Comparison of ENCODE assay signal across 7 cellular contexts in the genomic region with DNA sequence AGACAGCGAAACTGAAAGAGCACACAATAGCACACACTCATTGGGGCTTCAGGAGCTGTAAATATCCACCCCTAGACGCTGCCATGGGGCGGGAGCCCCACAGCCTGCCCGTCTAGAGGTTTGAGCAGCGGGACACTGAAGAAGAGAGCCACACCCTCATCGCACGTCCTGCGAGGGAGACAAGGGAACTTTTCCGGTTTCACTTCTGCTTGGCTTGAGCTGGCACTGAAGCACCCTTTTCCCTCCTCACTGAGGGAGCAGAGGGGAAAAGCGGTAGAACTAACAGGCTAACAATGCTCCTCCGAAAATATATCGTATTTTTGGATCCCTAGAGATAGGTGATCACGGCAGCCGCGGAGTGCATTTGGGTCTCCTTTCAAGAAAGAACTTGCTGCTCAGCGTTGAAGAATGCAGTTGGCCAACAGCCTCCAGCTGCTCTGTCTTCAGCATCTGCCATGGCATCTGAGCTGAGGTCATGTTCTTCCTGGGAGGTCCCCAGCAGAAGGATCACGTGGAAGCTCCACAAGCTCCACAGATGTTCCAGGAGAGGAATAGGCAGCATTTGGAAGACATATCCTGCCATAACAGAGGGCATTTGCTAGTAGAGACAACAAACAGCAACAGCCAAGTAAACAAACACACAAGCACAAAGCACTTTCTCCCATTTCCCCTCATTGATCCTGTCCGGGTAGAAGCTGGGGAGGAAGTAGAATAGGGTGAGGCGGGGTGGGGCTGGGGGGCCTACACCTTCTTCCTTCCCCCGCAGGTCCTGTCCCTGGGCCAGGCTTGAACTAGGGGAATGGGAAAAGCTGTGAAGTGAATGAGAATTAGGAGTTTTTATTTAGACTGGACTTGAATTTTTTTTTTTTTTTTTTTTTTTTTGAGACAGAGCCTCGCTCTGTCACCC. TPM values are rescaled to one million over a fixed set of nuclear protein-coding genes. Genes with fewer than 3 reads are reported as not detected.
DNase-seq lines count a peak whose midpoint lies in the region; ATAC-seq and TF ChIP-seq lines count a peak whose summit lies in the region.

No MANE protein-coding gene starts in this region.

- peak overlapping the region in 1 of 2 experiments; percentile 7 for H3K4ac ChIP-seq in mesenchymal stem cell (ENCODE audit: low read depth in 1 of 2, low read length in 2 of 2)

- H2BK5ac ChIP-seq in mesenchymal stem cell (ENCODE audit: low read depth, low read length, poor library complexity, severe bottlenecking) = peak overlapping the region; percentile 80

- no peak overlapping the region for H2AFZ ChIP-seq in mesenchymal stem cell (ENCODE audit: low read depth, low read length)

- ATAC-seq in GM18502 (IDR thresholded peaks at IDR 0.05; ENCODE audit: poor library complexity, unreplicated experiment) = peak; percentile 84
- ATAC-seq in HG03039 (IDR thresholded peaks at IDR 0.05; ENCODE audit: unreplicated experiment) = peak; percentile 61
- peak; percentile 90 for ATAC-seq in Panc1

- H3K36me3 Mint-ChIP-seq in chondrocyte (ENCODE audit: low read depth) = no peaks in the 10 kb centered on the region

- WGBS in mesenchymal stem cell = 70% methylated on average over 19 of the region's 21 CpGs
- 19% methylated on average over 21 of the region's 21 CpGs for WGBS in urinary bladder

- peak overlapping the region; percentile 79 to 87 for H2BK12ac ChIP-seq in mesenchymal stem cell (ENCODE audit: low read length in 2 of 2)

- no peaks in the 10 kb centered on the region for H3K36me3 ChIP-seq in Panc1 (ENCODE audit: control insufficient read depth, insufficient read depth, low read length)
- H3K36me3 ChIP-seq in mesenchymal stem cell (ENCODE audit: control insufficient read depth in 1 of 2, insufficient read depth in 2 of 2, low read depth in 1 of 2, low read length in 2 of 2) = no peaks in the 10 kb centered on the region
- H3K36me3 ChIP-seq in urinary bladder (ENCODE audit: insufficient read depth) = no peaks in the 10 kb centered on the region

- H3K27ac ChIP-seq in Panc1 (ENCODE audit: low read length) = peak overlapping the region; percentile 89
- peak overlapping the region; percentile 82 for H3K27ac ChIP-seq in mesenchymal stem cell (ENCODE audit: low read length, poor library complexity, severe bottlenecking)
- H3K27ac ChIP-seq in urinary bladder (ENCODE audit: low read depth) = peak overlapping the region; percentile 76

- peak overlapping the region; percentile 52 to 72 for H3K18ac ChIP-seq in mesenchymal stem cell (ENCODE audit: low read depth in 1 of 2, low read length in 2 of 2)

- no peaks in the 10 kb centered on the region for H3K9me3 ChIP-seq in Panc1 (ENCODE audit: control insufficient read depth, insufficient read depth, low read depth, low read length)
- no peaks in the 10 kb centered on the region for H3K9me3 ChIP-seq in mesenchymal stem cell (ENCODE audit: control insufficient read depth, low read length)

- peak overlapping the region; percentile 94 for H4K8ac ChIP-seq in mesenchymal stem cell (ENCODE audit: low read length)

- H3K9me3 Mint-ChIP-seq in chondrocyte (ENCODE audit: low read depth) = peaks cover 3% of the 10 kb centered on the region

- peak overlapping the region; percentile 85 for H3K9ac ChIP-seq in mesenchymal stem cell (ENCODE audit: low read length)

- BruUV-seq in Panc1 (replicated peaks; lab: Mats Ljungman, UMichigan) = no TSS peak

- H2BK120ac ChIP-seq in mesenchymal stem cell (ENCODE audit: low read depth, low read length) = peak overlapping the region; percentile 80

- H3K4me3 Mint-ChIP-seq in chondrocyte (ENCODE audit: unreplicated experiment) = peak overlapping the region; percentile 59

- peaks cover 11% of the 10 kb centered on the region for H3K4me1 Mint-ChIP-seq in chondrocyte (ENCODE audit: low read depth)

- POLR2A ChIA-PET in Panc1 (lab: Charles Lee) = interaction anchor here (0.6 kb wide), 1 partner anchor 438 kb away, joined by 4 read pairs; no protein-coding TSS in a partner anchor

- H3K27me3 ChIP-seq in Panc1 (ENCODE audit: control insufficient read depth, insufficient read depth, low read length) (no peaks in the 10 kb centered on the region), mesenchymal stem cell (ENCODE audit: control insufficient read depth in 1 of 2, insufficient read depth in 1 of 2, low read length in 2 of 2) (no peaks in the 10 kb centered on the region)

- no peak overlapping the region for H4K91ac ChIP-seq in mesenchymal stem cell (ENCODE audit: low read length)

- H3K4me1 ChIP-seq in Panc1 (ENCODE audit: control insufficient read depth, insufficient read depth, low read length) (peaks cover 2% of the 10 kb centered on the region; the same call in 1 of the 2 replicates), mesenchymal stem cell (ENCODE audit: control insufficient read depth, insufficient read depth, low read depth, low read length) (peaks cover 5% of the 10 kb centered on the region), urinary bladder (ENCODE audit: insufficient read depth) (no peaks in the 10 kb centered on the region)

- H3K23ac ChIP-seq in mesenchymal stem cell (ENCODE audit: low read length in 2 of 2) = no peak overlapping the region

- peak overlapping the region; percentile 82 for H2AK5ac ChIP-seq in mesenchymal stem cell (ENCODE audit: low read length, severe bottlenecking)

- H3K27me3 Mint-ChIP-seq in chondrocyte (ENCODE audit: low read depth) = no peaks in the 10 kb centered on the region

- intact Hi-C loops in Panc1 (cut with micrococcal nuclease; ENCODE audit: unreplicated experiment) = no loop called here

- peak overlapping the region; percentile 5 for H3K4me2 ChIP-seq in mesenchymal stem cell (ENCODE audit: low read length, poor library complexity, severe bottlenecking)

- no peak overlapping the region for H3K14ac ChIP-seq in mesenchymal stem cell (ENCODE audit: low read length in 2 of 2)

- H2BK15ac ChIP-seq in mesenchymal stem cell (ENCODE audit: low read depth, poor library complexity, severe bottlenecking) = peak overlapping the region; percentile 93

- peak overlapping the region; percentile 34 to 58 for H3K4me3 ChIP-seq in Panc1 (ENCODE audit: low read depth in 2 of 2, low read length in 2 of 2)
- peak overlapping the region in 1 of 2 experiments; percentile 78 for H3K4me3 ChIP-seq in mesenchymal stem cell (ENCODE audit: insufficient read depth in 1 of 2, low read depth in 1 of 2, low read length in 2 of 2)
- H3K4me3 ChIP-seq in urinary bladder (ENCODE audit: low read depth, low read length) = peak overlapping the region; percentile 5

- no peaks in the 10 kb centered on the region for H3K79me1 ChIP-seq in mesenchymal stem cell (replicated peaks; ENCODE audit: low read length, poor library complexity, severe bottlenecking)

- in situ Hi-C loops in Panc1 (cut with HindIII; ENCODE audit: low pct_unique_long_range_greater_than_20kb, low sequenced_read_pairs) = no loop called here

- H3K27ac Mint-ChIP-seq in chondrocyte (ENCODE audit: unreplicated experiment) = peak overlapping the region; percentile 83

- CTCF ChIA-PET in Panc1 (lab: Charles Lee) = no interaction called here

- TF ChIP-seq CTCF in Panc1 (IDR thresholded peaks at IDR 0.05) (no peak), chondrocyte (IDR thresholded peaks at IDR 0.05) (no peak)

- no peak for DNase-seq in Panc1 (ENCODE audit: low read depth, low spot score)
- no peak for DNase-seq in chondrocyte (ENCODE audit: low spot score)
- peak; percentile 97 for DNase-seq in mesenchymal stem cell
- DNase-seq in stimulated activated CD4-positive, alpha-beta T cell treated with anti-CD3 and anti-CD28 coated beads, Interleukin-2, amount 100 ng/mL, for 24 hours = no peak

RNA-seq across cellular contexts. Expression of gene ALOX5AP, which starts 44.8 kb away (rescaled TPM):
- total RNA-seq in Panc1 (2021; ENCODE audit: unreplicated experiment) = 2.1 TPM
- polyA plus RNA-seq in Panc1 (2012; ENCODE audit: insufficient read length) = 0.65 TPM
- total RNA-seq in chondrocyte = 0.57 to 2.1 TPM (median 1.1 TPM) in 3 replicates
- 14.2 TPM for polyA plus RNA-seq in mesenchymal stem cell (2013, experiment 1 of 2)
- polyA plus RNA-seq in mesenchymal stem cell (2013, experiment 2 of 2) = 15.0 TPM
- total RNA-seq in urinary bladder = 10.4 TPM
- 60.3 TPM for polyA plus RNA-seq in urinary bladder
